In genomic region chr1:115135681-115136080, GRCh38 we compare ENCODE assay signal across 22 cellular contexts. TPM values are rescaled to one million over a fixed set of nuclear protein-coding genes. Genes with fewer than 3 reads are reported as not detected.
DNase-seq lines count a peak whose midpoint lies in the region; ATAC-seq, FAIRE-seq and TF ChIP-seq lines count a peak whose summit lies in the region.
"Had no signal": no experiment of that assay in that cellular context is flagged by ENCODE, and none has a peak within 500 bp of the region (broad histone marks: within the 10 kb centered on the region; RNA-seq: fewer than 3 reads in every experiment).

No MANE protein-coding gene starts in this region.

- H2BK20ac ChIP-seq in H9 (ENCODE audit: low read depth, low read length, poor library complexity, severe bottlenecking), result no peak overlapping the region

- TSS peak; percentile 62 for BruUV-seq in mammary epithelial cell (replicated peaks; lab: Mats Ljungman, UMichigan)

- H3K23ac ChIP-seq in mesenchymal stem cell (ENCODE audit: low read length in 2 of 2) (no peak overlapping the region), H9 (ENCODE audit: insufficient read length, low read depth, low read length) (no peak overlapping the region)

- H3K4me1 Mint-ChIP-seq in H9, result peaks cover 4 to 6% of the 10 kb centered on the region in 2 experiments; a peak in 3 of 4 replicates

- no peak for FAIRE-seq in A549 (lab: Jason Lieb, UNC)

- H3K4me1 ChIP-seq in A549 (peaks cover 39% of the 10 kb centered on the region), mammary epithelial cell (ENCODE audit: insufficient read depth, low read length) (peaks cover 37% of the 10 kb centered on the region), mesenchymal stem cell (ENCODE audit: control insufficient read depth, insufficient read depth, low read depth, low read length) (peaks cover 8% of the 10 kb centered on the region), H9 (ENCODE audit: insufficient read depth, low read length) (no peaks in the 10 kb centered on the region)
- H3K4me1 ChIP-seq: Peyer's patch had no signal

- H4K20me1 ChIP-seq in mammary epithelial cell (ENCODE audit: insufficient read depth, low read length) (no peaks in the 10 kb centered on the region), H9 (ENCODE audit: control insufficient read depth, insufficient read depth, insufficient read length) (no peaks in the 10 kb centered on the region)

- H3K18ac ChIP-seq in mesenchymal stem cell (ENCODE audit: low read depth in 1 of 2, low read length in 2 of 2), result no peak overlapping the region
- no peak overlapping the region for H3K18ac ChIP-seq in H9 (ENCODE audit: insufficient read length, low read depth, low read length)

- DNase-seq in A549 (ENCODE audit: low read depth in 1 of 2, low spot score in 1 of 2) (peak in 1 of 2 experiments; percentile 23), HT1080 (ENCODE audit: low read depth) (peak; percentile 27), mammary epithelial cell (no peak), mesenchymal stem cell (peak; percentile 4), H9 (no peak), SW 1271 (lab: John Stamatoyannopoulos, UW) (no peak)
- DNase-seq in activated CD4-positive, alpha-beta T cell treated with anti-CD3 and anti-CD28 coated beads, Interleukin-2, amount 50 U/mL, for 1 hour, result no peak
- DNase-seq: activated CD8-positive, alpha-beta memory T cell treated with anti-CD3 and anti-CD28 coated beads, Interleukin-2, amount 10 ng/mL, durations not matched to agents 7 days and 5 days; activated effector memory CD4-positive, alpha-beta T cell treated with anti-CD3 and anti-CD28 coated beads, Interleukin-2, amount 50 U/mL, for 16 hours; CD8-positive, alpha-beta memory T cell; DND-41; hippocampal formation; KBM-7; left colon; NCI-H1105; occipital lobe; Peyer's patch; transverse colon had no signal

- no peak overlapping the region for H3K27ac Mint-ChIP-seq in H9
- H3K27ac Mint-ChIP-seq: activated CD8-positive, alpha-beta memory T cell treated with anti-CD3 and anti-CD28 coated beads, Interleukin-2, amount 10 ng/mL, durations not matched to agents 7 days and 5 days; T-helper 1 cell treated with Interleukin-12 subunit alpha and Interleukin-12 subunit beta and Interleukin-4 antibody, amounts not matched to agents 30 μg/mL and 1 μg/mL, for 36 hours had no signal

- CTCF ChIA-PET in A549 (lab: Yijun Ruan, JAX), result interaction anchor here (1.3 to 9.9 kb wide), 3 partner anchors 12 to 459 kb away, joined by 3 to 171 read pairs (median 98); no protein-coding TSS in a partner anchor
- CTCF ChIA-PET in mammary epithelial cell (lab: Charles Lee; ENCODE audit: low non-redundant PET), result interaction anchor here (0.5 to 0.6 kb wide), 2 partner anchors 159 to 331 kb away, joined by 3 to 7 read pairs; no protein-coding TSS in a partner anchor

- no peak overlapping the region for H2BK120ac ChIP-seq in mesenchymal stem cell (ENCODE audit: low read depth, low read length)
- H2BK120ac ChIP-seq in H9 (ENCODE audit: low read depth, low read length, poor library complexity, severe bottlenecking), result no peak overlapping the region

- 0 out of 5 replicates have a peak, but pooled peaks cover 0 to under 1% of the 10 kb centered on the region in 2 experiments for H3K9me3 Mint-ChIP-seq in H9
- H3K9me3 Mint-ChIP-seq: CD8-positive, alpha-beta memory T cell; T-helper 1 cell treated with Interleukin-12 subunit alpha and Interleukin-12 subunit beta and Interleukin-4 antibody, amounts not matched to agents 30 μg/mL and 1 μg/mL, for 36 hours had no signal

- H3K4me3 ChIP-seq in A549 (no peak overlapping the region), mammary epithelial cell (replicated peaks in 1 of 3; ENCODE audit: insufficient read depth in 1 of 3, low read depth in 2 of 3, low read length in 3 of 3) (no peak overlapping the region), mesenchymal stem cell (ENCODE audit: insufficient read depth in 1 of 2, low read depth in 1 of 2, low read length in 2 of 2) (no peak overlapping the region)
- H3K4me3 ChIP-seq: Peyer's patch, skin epidermis, transverse colon had no signal

- H2BK15ac ChIP-seq in mesenchymal stem cell (ENCODE audit: low read depth, poor library complexity, severe bottlenecking), result no peak overlapping the region
- no peak overlapping the region for H2BK15ac ChIP-seq in H9 (ENCODE audit: low read depth, low read length)

- no peak overlapping the region for H3K4me3 Mint-ChIP-seq in H9
- H3K4me3 Mint-ChIP-seq: activated CD8-positive, alpha-beta memory T cell treated with anti-CD3 and anti-CD28 coated beads, Interleukin-2, amount 10 ng/mL, durations not matched to agents 7 days and 5 days; CD8-positive, alpha-beta memory T cell; T-helper 1 cell treated with Interleukin-12 subunit alpha and Interleukin-12 subunit beta and Interleukin-4 antibody, amounts not matched to agents 30 μg/mL and 1 μg/mL, for 36 hours had no signal

- no peak overlapping the region for H3T11ph ChIP-seq in H9 (ENCODE audit: low read length)

- H4K8ac ChIP-seq in mesenchymal stem cell (ENCODE audit: low read length), result no peak overlapping the region
- H4K8ac ChIP-seq in H9 (replicated peaks; ENCODE audit: insufficient read length, low read depth, low read length), result no peak overlapping the region

- no peaks in the 10 kb centered on the region for H3K36me3 ChIP-seq in mammary epithelial cell (ENCODE audit: insufficient read depth, low read length)
- H3K36me3 ChIP-seq in mesenchymal stem cell (ENCODE audit: control insufficient read depth in 1 of 2, insufficient read depth in 2 of 2, low read depth in 1 of 2, low read length in 2 of 2), result no peaks in the 10 kb centered on the region
- H3K36me3 ChIP-seq: Peyer's patch, transverse colon had no signal

- no peak for TF ChIP-seq CTCF in A549 (IDR thresholded peaks at IDR 0.05)
- no peak for TF ChIP-seq CTCF in mammary epithelial cell (conservative IDR thresholded peaks at IDR 0.05 in 1 of 2, IDR thresholded peaks at IDR 0.05 in 1 of 2; ENCODE audit: extremely low read depth in 1 of 2, insufficient read depth in 1 of 2, low read depth in 1 of 2, low read length in 2 of 2)
- TF ChIP-seq CTCF in H9 (conservative IDR thresholded peaks at IDR 0.05), result no peak

- TF ChIP-seq EP300 in A549 (IDR thresholded peaks at IDR 0.05), result no peak

- no peaks in the 10 kb centered on the region for H3K23me2 ChIP-seq in H9 (ENCODE audit: insufficient read length, low read depth, low read length, poor library complexity, severe bottlenecking)

- intact Hi-C loops in mammary epithelial cell (cut with micrococcal nuclease), result loop anchor here (1.0 to 5.0 kb wide), 3 partner anchors 122 to 637 kb away; no protein-coding TSS in a partner anchor

- no peak overlapping the region for H4K91ac ChIP-seq in mesenchymal stem cell (ENCODE audit: low read length)
- H4K91ac ChIP-seq in H9 (ENCODE audit: insufficient read length, low read depth, low read length), result no peak overlapping the region

- POLR2A ChIA-PET in A549 (lab: Yijun Ruan, JAX), result no interaction called here

- dilution Hi-C loops in mammary epithelial cell (cut with HindIII; ENCODE audit: low sequenced_read_pairs), result loop anchor here (5.0 to 25.0 kb wide), 2 partner anchors 327 to 412 kb away; no protein-coding TSS in a partner anchor

- H4K5ac ChIP-seq in H9 (ENCODE audit: insufficient read length, low read depth, low read length), result no peak overlapping the region

- H2BK5ac ChIP-seq in mesenchymal stem cell (ENCODE audit: low read depth, low read length, poor library complexity, severe bottlenecking), result no peak overlapping the region
- H2BK5ac ChIP-seq in H9 (ENCODE audit: insufficient read length, low read length), result no peak overlapping the region

- no peak overlapping the region for H3K4ac ChIP-seq in mesenchymal stem cell (ENCODE audit: low read depth in 1 of 2, low read length in 2 of 2)
- H3K4ac ChIP-seq in H9 (ENCODE audit: low read depth, low read length), result no peak overlapping the region

- 0 out of 3 replicates have a peak, but pooled peaks cover 2% of the 10 kb centered on the region for H3K9me3 ChIP-seq in A549
- no peaks in the 10 kb centered on the region for H3K9me3 ChIP-seq in mammary epithelial cell (replicated peaks; ENCODE audit: insufficient read depth, low read length)
- H3K9me3 ChIP-seq in mesenchymal stem cell (ENCODE audit: control insufficient read depth, low read length), result no peaks in the 10 kb centered on the region
- no peaks in the 10 kb centered on the region for H3K9me3 ChIP-seq in H9 (ENCODE audit: control insufficient read depth, low read depth, low read length)
- H3K9me3 ChIP-seq: Peyer's patch, transverse colon had no signal

- peak in 1 of 2 experiments; percentile 21; a peak in 2 of 6 replicates for ATAC-seq in A549
- ATAC-seq in HG03571 (IDR thresholded peaks at IDR 0.05; ENCODE audit: unreplicated experiment), result no peak
- ATAC-seq: activated CD8-positive, alpha-beta memory T cell treated with anti-CD3 and anti-CD28 coated beads, Interleukin-2, amount 10 ng/mL, durations not matched to agents 7 days and 5 days; esophagus mucosa; left colon had no signal

- H3K27me3 ChIP-seq in mammary epithelial cell (ENCODE audit: insufficient read depth, low read length), result no peaks in the 10 kb centered on the region
- no peaks in the 10 kb centered on the region for H3K27me3 ChIP-seq in mesenchymal stem cell (ENCODE audit: control insufficient read depth in 1 of 2, insufficient read depth in 1 of 2, low read length in 2 of 2)
- no peaks in the 10 kb centered on the region for H3K27me3 ChIP-seq in H9 (ENCODE audit: insufficient read depth, low read length)
- H3K27me3 ChIP-seq: Peyer's patch, transverse colon had no signal

- no peaks in the 10 kb centered on the region for H3K36me3 Mint-ChIP-seq in H9 (ENCODE audit: insufficient read depth in 1 of 3, low read depth in 3 of 3)
- H3K36me3 Mint-ChIP-seq: activated CD8-positive, alpha-beta memory T cell treated with anti-CD3 and anti-CD28 coated beads, Interleukin-2, amount 10 ng/mL, durations not matched to agents 7 days and 5 days; CD8-positive, alpha-beta memory T cell had no signal

- peaks cover 8% of the 10 kb centered on the region; the same call in 1 of the 2 replicates for H3K27me3 Mint-ChIP-seq in H9 (ENCODE audit: low read depth)

- TF ChIP-seq POLR2A in A549 (IDR thresholded peaks at IDR 0.05; ENCODE audit: low read length), result no peak

- H3K27ac ChIP-seq in A549 (peak overlapping the region; percentile 71 to 84), mammary epithelial cell (ENCODE audit: insufficient read depth, low read depth, low read length) (peak overlapping the region; percentile 50), mesenchymal stem cell (ENCODE audit: low read length, poor library complexity, severe bottlenecking) (no peak overlapping the region), H9 (ENCODE audit: insufficient read length, low read depth, low read length) (no peak overlapping the region)
- H3K27ac ChIP-seq: Peyer's patch had no signal

- no peak for TF ChIP-seq RAD21 in A549 (conservative IDR thresholded peaks at IDR 0.05 in 1 of 2, IDR thresholded peaks at IDR 0.05 in 1 of 2)

- in situ Hi-C loops in mammary epithelial cell (cut with MboI; ENCODE audit: low sequenced_read_pairs in 2 of 2), result loop anchor here (5.0 to 10.0 kb wide), 4 partner anchors 327 to 639 kb away; no protein-coding TSS in a partner anchor

- whole genome bisulfite sequencing in A549 (ENCODE audit: missing lambda C conversion rate), result 23% methylated on average over 5 of the region's 5 CpGs
- WGBS in mammary epithelial cell (ENCODE audit: low coverage, missing lambda C conversion rate), result 88% methylated on average over 5 of the region's 5 CpGs
- 88% methylated on average over 4 of the region's 5 CpGs for WGBS in mesenchymal stem cell
- 100% methylated on average over 1 of the region's 5 CpGs for WGBS in H9 (ENCODE audit: extremely low coverage, insufficient read length, low lambda C conversion rate)

- H3K79me1 ChIP-seq in mesenchymal stem cell (replicated peaks; ENCODE audit: low read length, poor library complexity, severe bottlenecking), result no peaks in the 10 kb centered on the region
- H3K79me1 ChIP-seq in H9 (ENCODE audit: insufficient read depth, low read depth, low read length, poor library complexity, severe bottlenecking), result no peaks in the 10 kb centered on the region

- H2BK12ac ChIP-seq in mesenchymal stem cell (ENCODE audit: low read length in 2 of 2) (no peak overlapping the region), H9 (ENCODE audit: insufficient read length, low read depth, low read length) (no peak overlapping the region)

- H3K9ac ChIP-seq in mammary epithelial cell (ENCODE audit: insufficient read depth, low read length) (no peak overlapping the region), mesenchymal stem cell (ENCODE audit: low read length) (peak overlapping the region; percentile 75), H9 (ENCODE audit: extremely low read depth, insufficient read length, low read length) (no peak overlapping the region)

- no peak overlapping the region for H2AK5ac ChIP-seq in mesenchymal stem cell (ENCODE audit: low read length, severe bottlenecking)
- H2AK5ac ChIP-seq in H9 (ENCODE audit: insufficient read length, low read length), result no peak overlapping the region

- H2AFZ ChIP-seq in mammary epithelial cell (ENCODE audit: low read depth, low read length), result peak overlapping the region; percentile 43
- no peak overlapping the region for H2AFZ ChIP-seq in mesenchymal stem cell (ENCODE audit: low read depth, low read length)
- H2AFZ ChIP-seq in H9 (ENCODE audit: low read length), result no peak overlapping the region

- H3K79me2 ChIP-seq in mammary epithelial cell (ENCODE audit: insufficient read depth, low read length) (no peaks in the 10 kb centered on the region), H9 (ENCODE audit: insufficient read depth, low read length) (no peaks in the 10 kb centered on the region)

- H3K14ac ChIP-seq in mesenchymal stem cell (ENCODE audit: low read length in 2 of 2) (no peak overlapping the region), H9 (ENCODE audit: insufficient read depth, low read length) (no peak overlapping the region)

- H3K56ac ChIP-seq in H9 (ENCODE audit: insufficient read length, low read depth, low read length), result no peak overlapping the region

- H3K4me2 ChIP-seq in A549, result peak overlapping the region; percentile 69
- no peak overlapping the region for H3K4me2 ChIP-seq in mammary epithelial cell (ENCODE audit: insufficient read depth, low read depth, low read length)
- no peak overlapping the region for H3K4me2 ChIP-seq in mesenchymal stem cell (ENCODE audit: low read length, poor library complexity, severe bottlenecking)
- no peak overlapping the region for H3K4me2 ChIP-seq in H9 (ENCODE audit: insufficient read depth, insufficient read length, low read length)

RNA-seq across cellular contexts. Expression of gene TSPAN2, which starts 46.4 kb away (rescaled TPM):
- polyA plus RNA-seq in A549 (2011; rRNA removed) (1.4 and 1.7 TPM in 2 replicates), A549 (2017; fragmentation: RNase III; extraction: RNeasy Plus Mini Kit Qiagen cat#74134 plus additional on column Dnase treatment) (2.1 to 3.2 TPM (median 2.7 TPM) in 3 replicates), mammary epithelial cell (0.07 TPM)
- polyA plus RNA-seq in A549 (2012; cell fraction: cytosol; rRNA removed), result 0.30 and 0.58 TPM in 2 replicates
- 0.16 and 0.24 TPM in 2 replicates for polyA plus RNA-seq in A549 (2012; cell fraction: nucleus; rRNA removed)
- 0.29 and 1.4 TPM in 2 replicates for polyA minus RNA-seq in A549 (2011; rRNA and poly(A)+ RNA removed)
- total RNA-seq in HT1080 (2014; rRNA removed; shearing (Covaris generic)), result 0.59 and 1.1 TPM in 2 replicates
- 0.50 and 0.51 TPM in 2 replicates for polyA plus RNA-seq in HT1080 (2015; cell fraction: cytosol; rRNA removed)
- 0.33 and 1.1 TPM in 2 replicates for polyA plus RNA-seq in HT1080 (2015; cell fraction: nucleus; rRNA removed)
- total RNA-seq in mammary epithelial cell (1 to 10 TPM in 1 of 2 donors, under 1 TPM in 1; 0.28 to 1.0 TPM), H9 (2021) (9.4 and 10.8 TPM in 2 replicates)
- polyA minus RNA-seq in mammary epithelial cell, result 1.4 TPM
- polyA plus RNA-seq in mesenchymal stem cell (2013, experiment 1 of 2), result not detected
- 0.01 TPM for polyA plus RNA-seq in mesenchymal stem cell (2013, experiment 2 of 2)

Comparison
In these comparisons a context has a peak if more than half of its experiments do, and no peak if none do; other contexts are left out.
1. DNase-seq: peak in HT1080 (single experiment) and mesenchymal stem cell (single experiment); none in mammary epithelial cell (single experiment), H9 (single experiment), SW 1271 (0 of 2) and activated CD4-positive, alpha-beta T cell treated with anti-CD3 and anti-CD28 coated beads, Interleukin-2, amount 50 U/mL, for 1 hour (single experiment).
2. H3K27ac ChIP-seq: peak in A549 (2 of 2) and mammary epithelial cell (single experiment); none in mesenchymal stem cell (single experiment) and H9 (single experiment).